In the genomic region with DNA sequence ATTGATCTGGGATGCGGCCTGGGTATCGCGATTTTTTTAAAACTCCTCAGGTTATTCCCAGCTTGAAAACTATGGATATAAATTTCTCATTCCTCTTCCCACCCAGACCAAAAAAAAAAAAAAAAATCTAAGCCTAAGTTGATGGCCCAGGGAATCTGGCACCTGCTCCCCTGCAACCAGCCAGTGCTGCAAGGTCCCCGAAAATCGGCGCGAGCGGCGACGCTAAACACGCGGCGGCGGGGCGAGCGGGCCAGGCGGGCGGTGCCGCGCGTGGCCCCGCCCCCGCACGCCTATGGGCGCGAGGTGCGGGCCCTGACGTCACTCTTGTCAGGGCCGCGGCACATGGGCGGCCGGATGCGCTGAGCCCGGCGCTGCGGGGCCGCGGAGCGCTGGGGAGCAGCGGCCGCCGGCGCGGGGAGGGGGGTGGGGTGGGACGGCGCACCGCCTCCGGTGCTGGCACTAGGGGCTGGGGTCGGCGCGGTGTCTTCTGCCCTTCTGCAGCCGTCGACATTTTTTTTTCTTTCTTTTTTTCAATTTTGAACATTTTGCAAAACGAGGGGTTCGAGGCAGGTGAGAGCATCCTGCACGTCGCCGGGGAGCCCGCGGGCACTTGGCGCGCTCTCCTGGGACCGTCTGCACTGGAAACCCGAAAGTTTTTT, we compare ENCODE assay signal across 1 cellular context.
TF ChIP-seq lines count a peak whose summit lies in the region.

TSS of gene HLF (plus strand) at position 321 of the 659 bp plus-strand sequence. CDS start 525 bp downstream, outside the sequence.

TF ChIP-seq in K562, 482 proteins besides CTCF, POLR2A, EP300 and RAD21 (continued from another document and continues in another):
- 0 out of 2 replicates have a peak, but pooled peaks have one; percentile 21 for TF ChIP-seq ETS1 (conservative IDR thresholded peaks at IDR 0.05; ENCODE audit: control insufficient read depth, low read depth, low read length)
- TF ChIP-seq TCF7L2 (IDR thresholded peaks at IDR 0.05; ENCODE audit: low read depth, low read length) = no peak
- no peak for TF ChIP-seq ATF1 (CRISPR knock-in tag; IDR thresholded peaks at IDR 0.05)
- peak; percentile 70 for TF ChIP-seq ATF1 (tag; IDR thresholded peaks at IDR 0.05)
- peak; percentile 20 for TF ChIP-seq MEIS2 (IDR thresholded peaks at IDR 0.05; ENCODE audit: partially characterized antibody)
- TF ChIP-seq, protein P1, sequence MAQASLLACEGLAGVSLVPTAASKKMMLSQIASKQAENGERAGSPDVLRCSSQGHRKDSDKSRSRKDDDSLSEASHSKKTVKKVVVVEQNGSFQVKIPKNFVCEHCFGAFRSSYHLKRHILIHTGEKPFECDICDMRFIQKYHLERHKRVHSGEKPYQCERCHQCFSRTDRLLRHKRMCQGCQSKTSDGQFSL (CRISPR knock-in tag; IDR thresholded peaks at IDR 0.05) = peak; percentile 75; the same call in 1 of the 2 replicates
- TF ChIP-seq, protein P1 (tag; IDR thresholded peaks at IDR 0.05) = no peak
- no peak for TF ChIP-seq ZNF695 (CRISPR knock-in tag; IDR thresholded peaks at IDR 0.05)
- peak; percentile 59; the same call in 1 of the 2 replicates for TF ChIP-seq ZNF589 (CRISPR knock-in tag; IDR thresholded peaks at IDR 0.05; ENCODE audit: low read depth)
- TF ChIP-seq, protein P2, sequence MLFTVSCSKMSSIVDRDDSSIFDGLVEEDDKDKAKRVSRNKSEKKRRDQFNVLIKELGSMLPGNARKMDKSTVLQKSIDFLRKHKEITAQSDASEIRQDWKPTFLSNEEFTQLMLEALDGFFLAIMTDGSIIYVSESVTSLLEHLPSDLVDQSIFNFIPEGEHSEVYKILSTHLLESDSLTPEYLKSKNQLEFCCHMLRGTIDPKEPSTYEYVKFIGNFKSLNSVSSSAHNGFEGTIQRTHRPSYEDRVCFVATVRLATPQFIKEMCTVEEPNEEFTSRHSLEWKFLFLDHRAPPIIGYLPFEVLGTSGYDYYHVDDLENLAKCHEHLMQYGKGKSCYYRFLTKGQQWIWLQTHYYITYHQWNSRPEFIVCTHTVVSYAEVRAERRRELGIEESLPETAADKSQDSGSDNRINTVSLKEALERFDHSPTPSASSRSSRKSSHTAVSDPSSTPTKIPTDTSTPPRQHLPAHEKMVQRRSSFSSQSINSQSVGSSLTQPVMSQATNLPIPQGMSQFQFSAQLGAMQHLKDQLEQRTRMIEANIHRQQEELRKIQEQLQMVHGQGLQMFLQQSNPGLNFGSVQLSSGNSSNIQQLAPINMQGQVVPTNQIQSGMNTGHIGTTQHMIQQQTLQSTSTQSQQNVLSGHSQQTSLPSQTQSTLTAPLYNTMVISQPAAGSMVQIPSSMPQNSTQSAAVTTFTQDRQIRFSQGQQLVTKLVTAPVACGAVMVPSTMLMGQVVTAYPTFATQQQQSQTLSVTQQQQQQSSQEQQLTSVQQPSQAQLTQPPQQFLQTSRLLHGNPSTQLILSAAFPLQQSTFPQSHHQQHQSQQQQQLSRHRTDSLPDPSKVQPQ (CRISPR knock-in tag; IDR thresholded peaks at IDR 0.05; ENCODE audit: borderline replicate concordance) = peak; percentile 75; the same call in 1 of the 2 replicates
- TF ChIP-seq TEAD1 (CRISPR knock-in tag; IDR thresholded peaks at IDR 0.05) = peak in 1 of 2 experiments; percentile 63; a peak in 2 of 4 replicates
- TF ChIP-seq POLR2G (IDR thresholded peaks at IDR 0.05; ENCODE audit: low read depth, low read length) = peak; percentile 64
- no peak for TF ChIP-seq ZNF253 (CRISPR knock-in tag; conservative IDR thresholded peaks at IDR 0.05)
- 0 out of 2 replicates have a peak, but pooled peaks have one; percentile 45 for TF ChIP-seq ZBTB7A (IDR thresholded peaks at IDR 0.05; ENCODE audit: borderline replicate concordance, control insufficient read depth, low read depth, low read length)
- TF ChIP-seq, protein P3, sequence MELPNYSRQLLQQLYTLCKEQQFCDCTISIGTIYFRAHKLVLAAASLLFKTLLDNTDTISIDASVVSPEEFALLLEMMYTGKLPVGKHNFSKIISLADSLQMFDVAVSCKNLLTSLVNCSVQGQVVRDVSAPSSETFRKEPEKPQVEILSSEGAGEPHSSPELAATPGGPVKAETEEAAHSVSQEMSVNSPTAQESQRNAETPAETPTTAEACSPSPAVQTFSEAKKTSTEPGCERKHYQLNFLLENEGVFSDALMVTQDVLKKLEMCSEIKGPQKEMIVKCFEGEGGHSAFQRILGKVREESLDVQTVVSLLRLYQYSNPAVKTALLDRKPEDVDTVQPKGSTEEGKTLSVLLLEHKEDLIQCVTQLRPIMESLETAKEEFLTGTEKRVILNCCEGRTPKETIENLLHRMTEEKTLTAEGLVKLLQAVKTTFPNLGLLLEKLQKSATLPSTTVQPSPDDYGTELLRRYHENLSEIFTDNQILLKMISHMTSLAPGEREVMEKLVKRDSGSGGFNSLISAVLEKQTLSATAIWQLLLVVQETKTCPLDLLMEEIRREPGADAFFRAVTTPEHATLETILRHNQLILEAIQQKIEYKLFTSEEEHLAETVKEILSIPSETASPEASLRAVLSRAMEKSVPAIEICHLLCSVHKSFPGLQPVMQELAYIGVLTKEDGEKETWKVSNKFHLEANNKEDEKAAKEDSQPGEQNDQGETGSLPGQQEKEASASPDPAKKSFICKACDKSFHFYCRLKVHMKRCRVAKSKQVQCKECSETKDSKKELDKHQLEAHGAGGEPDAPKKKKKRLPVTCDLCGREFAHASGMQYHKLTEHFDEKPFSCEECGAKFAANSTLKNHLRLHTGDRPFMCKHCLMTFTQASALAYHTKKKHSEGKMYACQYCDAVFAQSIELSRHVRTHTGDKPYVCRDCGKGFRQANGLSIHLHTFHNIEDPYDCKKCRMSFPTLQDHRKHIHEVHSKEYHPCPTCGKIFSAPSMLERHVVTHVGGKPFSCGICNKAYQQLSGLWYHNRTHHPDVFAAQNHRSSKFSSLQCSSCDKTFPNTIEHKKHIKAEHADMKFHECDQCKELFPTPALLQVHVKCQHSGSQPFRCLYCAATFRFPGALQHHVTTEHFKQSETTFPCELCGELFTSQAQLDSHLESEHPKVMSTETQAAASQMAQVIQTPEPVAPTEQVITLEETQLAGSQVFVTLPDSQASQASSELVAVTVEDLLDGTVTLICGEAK (IDR thresholded peaks at IDR 0.05) = no peak
- TF ChIP-seq, protein P3 (CRISPR knock-in tag; IDR thresholded peaks at IDR 0.05) = peak; percentile 53; the same call in 1 of the 2 replicates
- TF ChIP-seq FOXP4 (CRISPR knock-in tag; IDR thresholded peaks at IDR 0.05; ENCODE audit: borderline replicate concordance) = peak; percentile 86; the same call in 1 of the 2 replicates
- TF ChIP-seq NFE2L1 (tag; IDR thresholded peaks at IDR 0.05; ENCODE audit: borderline replicate concordance, low read depth) = no peak
- TF ChIP-seq NFXL1 (CRISPR knock-in tag; IDR thresholded peaks at IDR 0.05) = no peak
- TF ChIP-seq CREB1 (IDR thresholded peaks at IDR 0.05) = peak; percentile 66; the same call in 1 of the 2 replicates
- peak; percentile 46 for TF ChIP-seq CREB1 (CRISPR knock-in tag; IDR thresholded peaks at IDR 0.05)
- TF ChIP-seq ZBTB33 (CRISPR knock-in tag; IDR thresholded peaks at IDR 0.05) = peak; percentile 93
- TF ChIP-seq ZNF511 (CRISPR knock-in tag; IDR thresholded peaks at IDR 0.05) = peak; percentile 98
- peak; percentile 40; the same call in 1 of the 2 replicates for TF ChIP-seq GABPA (tag; conservative IDR thresholded peaks at IDR 0.05; ENCODE audit: low read depth)
- TF ChIP-seq NFIX (CRISPR knock-in tag; IDR thresholded peaks at IDR 0.05; ENCODE audit: low read depth) = no peak
- peak; percentile 87 for TF ChIP-seq ZBTB1 (CRISPR knock-in tag; IDR thresholded peaks at IDR 0.05; ENCODE audit: borderline replicate concordance, low read depth)
- TF ChIP-seq ZNF780A (CRISPR knock-in tag; IDR thresholded peaks at IDR 0.05) = no peak
- peak; percentile 20 for TF ChIP-seq TAF1 (IDR thresholded peaks at IDR 0.05; ENCODE audit: control insufficient read depth, extremely low read depth, insufficient read depth, low read length, severe bottlenecking)
- peak; percentile 78 for TF ChIP-seq JUND (IDR thresholded peaks at IDR 0.05; ENCODE audit: borderline replicate concordance, low read depth, low read length)
- peak; percentile 66; the same call in 1 of the 3 replicates for TF ChIP-seq JUND (tag; IDR thresholded peaks at IDR 0.05; ENCODE audit: borderline replicate concordance, low read depth, low read length)
- peak; percentile 79; the same call in 1 of the 2 replicates for TF ChIP-seq ATF2 (CRISPR knock-in tag; IDR thresholded peaks at IDR 0.05)
- TF ChIP-seq TCF7 (IDR thresholded peaks at IDR 0.05; ENCODE audit: borderline replicate concordance) = no peak
- TF ChIP-seq BHLHE40 (IDR thresholded peaks at IDR 0.05; ENCODE audit: low read length) = peak; percentile 87
- TF ChIP-seq SRSF7 (optimal IDR thresholded peaks at IDR 0.05; ENCODE audit: low read depth, low read length) = no peak
- TF ChIP-seq RBM25 (IDR thresholded peaks at IDR 0.05; ENCODE audit: low read depth, low read length, severe bottlenecking) = peak; percentile 22
